Comparison of ENCODE assay signal across 9 cellular contexts in genomic region chr12:120264086-120264485, GRCh38. TPM values are rescaled to one million over a fixed set of nuclear protein-coding genes. Genes with fewer than 3 reads are reported as not detected.
A peak's percentile ranks its signal among the peaks of the same experiment; 100 is the strongest.
DNase-seq lines count a peak whose midpoint lies in the region; ATAC-seq and TF ChIP-seq lines count a peak whose summit lies in the region.
"Had no signal": no experiment of that assay in that cellular context is flagged by ENCODE, and none has a peak within 500 bp of the region (broad histone marks: within the 10 kb centered on the region; RNA-seq: fewer than 3 reads in every experiment).

No MANE protein-coding gene starts in this region.

- H3K79me2 ChIP-seq in mammary epithelial cell (ENCODE audit: insufficient read depth, low read length), result peaks cover 64% of the 10 kb centered on the region

- no peaks in the 10 kb centered on the region for H3K36me3 ChIP-seq in mammary epithelial cell (ENCODE audit: insufficient read depth, low read length)
- H3K36me3 ChIP-seq in stomach smooth muscle (ENCODE audit: control insufficient read depth in 2 of 2, insufficient read depth in 2 of 2, low read length in 2 of 2), result peaks cover 0 to 2% of the 10 kb centered on the region in 2 donors

- CTCF ChIA-PET in mammary epithelial cell (lab: Charles Lee; ENCODE audit: low non-redundant PET), result interaction anchor here (0.6 kb wide), 1 partner anchor 275 kb away, joined by 3 read pairs; the partner anchor contains the start of gene BICDL1

- H3K27ac ChIP-seq in mammary epithelial cell (ENCODE audit: insufficient read depth, low read depth, low read length) (peak overlapping the region; percentile 89), layer of hippocampus (ENCODE audit: low read depth, low read length) (peak overlapping the region; percentile 58), stomach smooth muscle (ENCODE audit: low read length) (peak overlapping the region; percentile 78)

- peaks cover 40% of the 10 kb centered on the region for H3K4me1 ChIP-seq in mammary epithelial cell (ENCODE audit: insufficient read depth, low read length)
- peaks cover 50% of the 10 kb centered on the region for H3K4me1 ChIP-seq in stomach smooth muscle (ENCODE audit: control insufficient read depth, insufficient read depth, low read length)

- dilution Hi-C loops in mammary epithelial cell (cut with HindIII; ENCODE audit: low sequenced_read_pairs), result loop anchor here (5.0 to 10.0 kb wide), 4 partner anchors 37 to 149 kb away; partner anchors contain the start of genes RAB35 and RPLP0

- BruUV-seq in mammary epithelial cell (replicated peaks; lab: Mats Ljungman, UMichigan), result TSS peak; percentile 42

- H3K27me3 ChIP-seq in mammary epithelial cell (ENCODE audit: insufficient read depth, low read length) (no peaks in the 10 kb centered on the region), layer of hippocampus (ENCODE audit: control insufficient read depth, insufficient read depth, low read length) (no peaks in the 10 kb centered on the region), stomach smooth muscle (ENCODE audit: control insufficient read depth in 1 of 2, insufficient read depth in 2 of 2, low read length in 2 of 2) (no peaks in the 10 kb centered on the region)

- peak overlapping the region; percentile 58 to 85 (median 66) for H3K4me3 ChIP-seq in mammary epithelial cell (replicated peaks in 1 of 3; ENCODE audit: insufficient read depth in 1 of 3, low read depth in 2 of 3, low read length in 3 of 3)
- H3K4me3 ChIP-seq in stomach smooth muscle (ENCODE audit: low read length in 2 of 2), result peak overlapping the region; percentile 72 to 84

- H2AFZ ChIP-seq in mammary epithelial cell (ENCODE audit: low read depth, low read length), result no peak overlapping the region

- ATAC-seq in GM19328 (IDR thresholded peaks at IDR 0.05; ENCODE audit: unreplicated experiment), result no peak
- ATAC-seq in GM18498 (IDR thresholded peaks at IDR 0.05; ENCODE audit: unreplicated experiment), result no peak
- ATAC-seq in GM18907 (IDR thresholded peaks at IDR 0.05; ENCODE audit: unreplicated experiment), result no peak

- intact Hi-C loops in mammary epithelial cell (cut with micrococcal nuclease), result loop anchor here (1.0 kb wide), 3 partner anchors 27 to 63 kb away; partner anchors contain the start of genes RNU4-2 and RPLP0

- H3K9me3 ChIP-seq in mammary epithelial cell (replicated peaks; ENCODE audit: insufficient read depth, low read length), result no peaks in the 10 kb centered on the region
- H3K9me3 ChIP-seq in stomach smooth muscle (ENCODE audit: control insufficient read depth in 2 of 2, low read length in 2 of 2), result no peaks in the 10 kb centered on the region

- H3K9ac ChIP-seq in mammary epithelial cell (ENCODE audit: insufficient read depth, low read length), result peak overlapping the region; percentile 95
- peak overlapping the region; percentile 74 to 82 for H3K9ac ChIP-seq in stomach smooth muscle (ENCODE audit: low read length in 2 of 2)

- DNase-seq in LHCN-M2 (ENCODE audit: low read depth) (peak; percentile 39), mammary epithelial cell (no peak), NCI-H2171 (lab: John Stamatoyannopoulos, UW) (no peak)
- DNase-seq: stimulated activated CD4-positive, alpha-beta T cell treated with anti-CD3 and anti-CD28 coated beads, Interleukin-2, amount 100 ng/mL, for 24 hours had no signal

- in situ Hi-C loops in mammary epithelial cell (cut with MboI; ENCODE audit: low sequenced_read_pairs in 2 of 2), result loop anchor here in 1 of 2 donors (10.0 kb wide), 1 partner anchor 49 kb away; no protein-coding TSS in a partner anchor

- peak overlapping the region; percentile 92 for H3K4me2 ChIP-seq in mammary epithelial cell (ENCODE audit: insufficient read depth, low read depth, low read length)

- no peaks in the 10 kb centered on the region for H4K20me1 ChIP-seq in mammary epithelial cell (ENCODE audit: insufficient read depth, low read length)

- TF ChIP-seq CTCF in mammary epithelial cell (conservative IDR thresholded peaks at IDR 0.05 in 1 of 2, IDR thresholded peaks at IDR 0.05 in 1 of 2; ENCODE audit: extremely low read depth in 1 of 2, insufficient read depth in 1 of 2, low read depth in 1 of 2, low read length in 2 of 2), result no peak

- WGBS in mammary epithelial cell (ENCODE audit: low coverage, missing lambda C conversion rate), result 0% methylated on average over 6 of the region's 6 CpGs

RNA-seq across cellular contexts. Expression of gene PXN, which starts 1.4 kb away (rescaled TPM):
- total RNA-seq in LHCN-M2 (2014; rRNA removed), result 152 and 159 TPM in 2 replicates
- 215 TPM for polyA plus RNA-seq in LHCN-M2 (2012)
- 100 to 1,000 TPM; 155 to 477 TPM for total RNA-seq in mammary epithelial cell
- 166 TPM for polyA plus RNA-seq in mammary epithelial cell
- 597 TPM for polyA minus RNA-seq in mammary epithelial cell

RNA-seq across cellular contexts. Expression of gene RNU4-2, which starts 27.6 kb away (rescaled TPM):
- total RNA-seq in LHCN-M2 (2014; rRNA removed), result not detected in 2 replicates
- polyA plus RNA-seq in LHCN-M2 (2012), result 99.3 TPM
- 1,000 to 10,000 TPM in 1 of 2 donors, under 1 TPM in 1; under 0.01 to 1,580 TPM for total RNA-seq in mammary epithelial cell
- polyA plus RNA-seq in mammary epithelial cell, result under 0.01 TPM
- under 0.01 TPM for polyA minus RNA-seq in mammary epithelial cell

RNA-seq across cellular contexts. Expression of gene RNU4-1, which starts 29.0 kb away (rescaled TPM):
- total RNA-seq in LHCN-M2 (2014; rRNA removed) (under 0.01 TPM in 1 of 2 replicates, not detected in the other), mammary epithelial cell (1,000 to 10,000 TPM in 1 of 2 donors, under 1 TPM in 1; under 0.01 to 1,952 TPM)
- polyA plus RNA-seq in LHCN-M2 (2012), result 43.7 TPM
- polyA plus RNA-seq in mammary epithelial cell, result under 0.01 TPM
- under 0.01 TPM for polyA minus RNA-seq in mammary epithelial cell

RNA-seq across cellular contexts. Expression of gene SIRT4, which starts 38.0 kb away (rescaled TPM):
- 1.6 and 2.1 TPM in 2 replicates for total RNA-seq in LHCN-M2 (2014; rRNA removed)
- polyA plus RNA-seq in LHCN-M2 (2012), result 1.2 TPM
- total RNA-seq in mammary epithelial cell, result under 1 TPM; 0.42 to 0.83 TPM
- polyA plus RNA-seq in mammary epithelial cell, result 0.77 TPM
- polyA minus RNA-seq in mammary epithelial cell, result not detected
